Comparison of ENCODE assay signal across 1 cellular context in genomic region chr18:69708844-69709243, GRCh38.
TF ChIP-seq lines count a peak whose summit lies in the region.

No MANE protein-coding gene starts in this region.

TF ChIP-seq in H1, 55 proteins besides CTCF, POLR2A, EP300 and RAD21:
- TF ChIP-seq POU5F1 (IDR thresholded peaks at IDR 0.05; ENCODE audit: low read depth, low read length) = no peak
- no peak for TF ChIP-seq BRCA1 (IDR thresholded peaks at IDR 0.05; ENCODE audit: low read depth, low read length)
- TF ChIP-seq TAF1 (IDR thresholded peaks at IDR 0.05; ENCODE audit: low read depth, low read length) = no peak
- no peak for TF ChIP-seq HDAC2 (IDR thresholded peaks at IDR 0.05; ENCODE audit: borderline replicate concordance in 1 of 2, low read depth in 2 of 2, low read length in 2 of 2)
- no peak for TF ChIP-seq SRF (IDR thresholded peaks at IDR 0.05; ENCODE audit: low read depth, low read length)
- TF ChIP-seq, protein P1, sequence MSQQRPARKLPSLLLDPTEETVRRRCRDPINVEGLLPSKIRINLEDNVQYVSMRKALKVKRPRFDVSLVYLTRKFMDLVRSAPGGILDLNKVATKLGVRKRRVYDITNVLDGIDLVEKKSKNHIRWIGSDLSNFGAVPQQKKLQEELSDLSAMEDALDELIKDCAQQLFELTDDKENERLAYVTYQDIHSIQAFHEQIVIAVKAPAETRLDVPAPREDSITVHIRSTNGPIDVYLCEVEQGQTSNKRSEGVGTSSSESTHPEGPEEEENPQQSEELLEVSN (IDR thresholded peaks at IDR 0.05) = no peak
- TF ChIP-seq CTBP2 (IDR thresholded peaks at IDR 0.05; ENCODE audit: borderline replicate concordance, insufficient read depth, insufficient read length, low read length) = no peak
- no peak for TF ChIP-seq ASH2L (IDR thresholded peaks at IDR 0.05; ENCODE audit: low read length)
- no peak for TF ChIP-seq TBP (IDR thresholded peaks at IDR 0.05; ENCODE audit: low read depth, low read length)
- TF ChIP-seq TEAD4 (IDR thresholded peaks at IDR 0.05; ENCODE audit: low read depth, low read length) = no peak
- TF ChIP-seq, protein P2, sequence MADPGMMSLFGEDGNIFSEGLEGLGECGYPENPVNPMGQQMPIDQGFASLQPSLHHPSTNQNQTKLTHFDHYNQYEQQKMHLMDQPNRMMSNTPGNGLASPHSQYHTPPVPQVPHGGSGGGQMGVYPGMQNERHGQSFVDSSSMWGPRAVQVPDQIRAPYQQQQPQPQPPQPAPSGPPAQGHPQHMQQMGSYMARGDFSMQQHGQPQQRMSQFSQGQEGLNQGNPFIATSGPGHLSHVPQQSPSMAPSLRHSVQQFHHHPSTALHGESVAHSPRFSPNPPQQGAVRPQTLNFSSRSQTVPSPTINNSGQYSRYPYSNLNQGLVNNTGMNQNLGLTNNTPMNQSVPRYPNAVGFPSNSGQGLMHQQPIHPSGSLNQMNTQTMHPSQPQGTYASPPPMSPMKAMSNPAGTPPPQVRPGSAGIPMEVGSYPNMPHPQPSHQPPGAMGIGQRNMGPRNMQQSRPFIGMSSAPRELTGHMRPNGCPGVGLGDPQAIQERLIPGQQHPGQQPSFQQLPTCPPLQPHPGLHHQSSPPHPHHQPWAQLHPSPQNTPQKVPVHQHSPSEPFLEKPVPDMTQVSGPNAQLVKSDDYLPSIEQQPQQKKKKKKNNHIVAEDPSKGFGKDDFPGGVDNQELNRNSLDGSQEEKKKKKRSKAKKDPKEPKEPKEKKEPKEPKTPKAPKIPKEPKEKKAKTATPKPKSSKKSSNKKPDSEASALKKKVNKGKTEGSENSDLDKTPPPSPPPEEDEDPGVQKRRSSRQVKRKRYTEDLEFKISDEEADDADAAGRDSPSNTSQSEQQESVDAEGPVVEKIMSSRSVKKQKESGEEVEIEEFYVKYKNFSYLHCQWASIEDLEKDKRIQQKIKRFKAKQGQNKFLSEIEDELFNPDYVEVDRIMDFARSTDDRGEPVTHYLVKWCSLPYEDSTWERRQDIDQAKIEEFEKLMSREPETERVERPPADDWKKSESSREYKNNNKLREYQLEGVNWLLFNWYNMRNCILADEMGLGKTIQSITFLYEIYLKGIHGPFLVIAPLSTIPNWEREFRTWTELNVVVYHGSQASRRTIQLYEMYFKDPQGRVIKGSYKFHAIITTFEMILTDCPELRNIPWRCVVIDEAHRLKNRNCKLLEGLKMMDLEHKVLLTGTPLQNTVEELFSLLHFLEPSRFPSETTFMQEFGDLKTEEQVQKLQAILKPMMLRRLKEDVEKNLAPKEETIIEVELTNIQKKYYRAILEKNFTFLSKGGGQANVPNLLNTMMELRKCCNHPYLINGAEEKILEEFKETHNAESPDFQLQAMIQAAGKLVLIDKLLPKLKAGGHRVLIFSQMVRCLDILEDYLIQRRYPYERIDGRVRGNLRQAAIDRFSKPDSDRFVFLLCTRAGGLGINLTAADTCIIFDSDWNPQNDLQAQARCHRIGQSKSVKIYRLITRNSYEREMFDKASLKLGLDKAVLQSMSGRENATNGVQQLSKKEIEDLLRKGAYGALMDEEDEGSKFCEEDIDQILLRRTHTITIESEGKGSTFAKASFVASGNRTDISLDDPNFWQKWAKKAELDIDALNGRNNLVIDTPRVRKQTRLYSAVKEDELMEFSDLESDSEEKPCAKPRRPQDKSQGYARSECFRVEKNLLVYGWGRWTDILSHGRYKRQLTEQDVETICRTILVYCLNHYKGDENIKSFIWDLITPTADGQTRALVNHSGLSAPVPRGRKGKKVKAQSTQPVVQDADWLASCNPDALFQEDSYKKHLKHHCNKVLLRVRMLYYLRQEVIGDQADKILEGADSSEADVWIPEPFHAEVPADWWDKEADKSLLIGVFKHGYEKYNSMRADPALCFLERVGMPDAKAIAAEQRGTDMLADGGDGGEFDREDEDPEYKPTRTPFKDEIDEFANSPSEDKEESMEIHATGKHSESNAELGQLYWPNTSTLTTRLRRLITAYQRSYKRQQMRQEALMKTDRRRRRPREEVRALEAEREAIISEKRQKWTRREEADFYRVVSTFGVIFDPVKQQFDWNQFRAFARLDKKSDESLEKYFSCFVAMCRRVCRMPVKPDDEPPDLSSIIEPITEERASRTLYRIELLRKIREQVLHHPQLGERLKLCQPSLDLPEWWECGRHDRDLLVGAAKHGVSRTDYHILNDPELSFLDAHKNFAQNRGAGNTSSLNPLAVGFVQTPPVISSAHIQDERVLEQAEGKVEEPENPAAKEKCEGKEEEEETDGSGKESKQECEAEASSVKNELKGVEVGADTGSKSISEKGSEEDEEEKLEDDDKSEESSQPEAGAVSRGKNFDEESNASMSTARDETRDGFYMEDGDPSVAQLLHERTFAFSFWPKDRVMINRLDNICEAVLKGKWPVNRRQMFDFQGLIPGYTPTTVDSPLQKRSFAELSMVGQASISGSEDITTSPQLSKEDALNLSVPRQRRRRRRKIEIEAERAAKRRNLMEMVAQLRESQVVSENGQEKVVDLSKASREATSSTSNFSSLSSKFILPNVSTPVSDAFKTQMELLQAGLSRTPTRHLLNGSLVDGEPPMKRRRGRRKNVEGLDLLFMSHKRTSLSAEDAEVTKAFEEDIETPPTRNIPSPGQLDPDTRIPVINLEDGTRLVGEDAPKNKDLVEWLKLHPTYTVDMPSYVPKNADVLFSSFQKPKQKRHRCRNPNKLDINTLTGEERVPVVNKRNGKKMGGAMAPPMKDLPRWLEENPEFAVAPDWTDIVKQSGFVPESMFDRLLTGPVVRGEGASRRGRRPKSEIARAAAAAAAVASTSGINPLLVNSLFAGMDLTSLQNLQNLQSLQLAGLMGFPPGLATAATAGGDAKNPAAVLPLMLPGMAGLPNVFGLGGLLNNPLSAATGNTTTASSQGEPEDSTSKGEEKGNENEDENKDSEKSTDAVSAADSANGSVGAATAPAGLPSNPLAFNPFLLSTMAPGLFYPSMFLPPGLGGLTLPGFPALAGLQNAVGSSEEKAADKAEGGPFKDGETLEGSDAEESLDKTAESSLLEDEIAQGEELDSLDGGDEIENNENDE (IDR thresholded peaks at IDR 0.05; ENCODE audit: insufficient replicate concordance, low read length) = no peak
- no peak for TF ChIP-seq EGR1 (IDR thresholded peaks at IDR 0.05; ENCODE audit: borderline replicate concordance, low read depth, low read length)
- TF ChIP-seq CBX8 (IDR thresholded peaks at IDR 0.05; ENCODE audit: borderline replicate concordance, low read depth, low read length) = no peak
- no peak for TF ChIP-seq JUND (IDR thresholded peaks at IDR 0.05; ENCODE audit: low read length)
- TF ChIP-seq HDAC6 (IDR thresholded peaks at IDR 0.05; ENCODE audit: low read depth, low read length) = no peak
- TF ChIP-seq MAFK (IDR thresholded peaks at IDR 0.05; ENCODE audit: low read depth, low read length) = no peak
- TF ChIP-seq RXRA (IDR thresholded peaks at IDR 0.05; ENCODE audit: insufficient read depth, low read depth, low read length) = no peak
- TF ChIP-seq CBX5 (IDR thresholded peaks at IDR 0.05; ENCODE audit: low read depth, low read length) = no peak
- no peak for TF ChIP-seq SP1 (IDR thresholded peaks at IDR 0.05; ENCODE audit: low read depth, low read length)
- TF ChIP-seq FOSL1 (IDR thresholded peaks at IDR 0.05; ENCODE audit: insufficient read depth, low read depth, low read length) = no peak
